ENCODE assay signal across 11 cellular contexts in the genomic region with DNA sequence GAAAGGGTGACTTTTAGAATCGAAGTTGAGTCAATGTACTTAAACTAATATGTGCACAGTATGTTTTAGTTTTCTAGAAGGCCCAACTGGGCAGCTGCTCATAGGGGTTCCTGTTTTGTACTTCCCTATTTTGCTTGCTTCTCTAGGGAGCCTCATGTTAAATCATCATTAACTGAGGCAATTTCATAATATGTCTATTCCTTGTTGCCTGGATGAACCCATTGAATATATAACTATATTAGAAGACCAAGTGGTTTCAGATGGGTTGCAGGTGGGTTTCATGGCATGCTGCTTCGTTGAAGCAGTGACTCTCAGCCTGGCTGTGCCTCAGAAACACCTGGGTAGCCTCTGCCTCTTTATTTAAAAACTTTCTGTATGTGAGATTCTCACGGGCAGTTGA. TPM values are rescaled to one million over a fixed set of nuclear protein-coding genes. Genes with fewer than 3 reads are reported as not detected.
DNase-seq lines count a peak whose midpoint lies in the region; ATAC-seq and TF ChIP-seq lines count a peak whose summit lies in the region.
"Had no signal": no experiment of that assay in that cellular context is flagged by ENCODE, and none has a peak within 500 bp of the region (broad histone marks: within the 10 kb centered on the region; RNA-seq: fewer than 3 reads in every experiment).

No MANE protein-coding gene starts in this region.

- ATAC-seq in GM18907 (IDR thresholded peaks at IDR 0.05; ENCODE audit: unreplicated experiment), result peak; percentile 62
- ATAC-seq in HG03460 (IDR thresholded peaks at IDR 0.05; ENCODE audit: unreplicated experiment), result peak; percentile 49
- no peak for ATAC-seq in GM18519 (IDR thresholded peaks at IDR 0.05; ENCODE audit: low FRiP score, unreplicated experiment)
- ATAC-seq: mucosa of descending colon had no signal

- peaks cover 6% of the 10 kb centered on the region for H3K36me3 Mint-ChIP-seq in progenitor cell of endocrine pancreas (ENCODE audit: insufficient read depth)

- no peak for TF ChIP-seq CTCF in progenitor cell of endocrine pancreas (IDR thresholded peaks at IDR 0.05; ENCODE audit: unreplicated experiment)
- no peak for TF ChIP-seq CTCF in GM20000 (IDR thresholded peaks at IDR 0.05; ENCODE audit: extremely low read depth, missing control alignments)

- H3K27ac Mint-ChIP-seq in progenitor cell of endocrine pancreas, result peak overlapping the region; percentile 29

- no peak overlapping the region for H3K4me3 Mint-ChIP-seq in progenitor cell of endocrine pancreas (ENCODE audit: low read depth)

- H3K9me3 Mint-ChIP-seq in progenitor cell of endocrine pancreas (ENCODE audit: low read depth), result peaks cover 4% of the 10 kb centered on the region

- H3K27me3 Mint-ChIP-seq in progenitor cell of endocrine pancreas, result no peaks in the 10 kb centered on the region

- DNase-seq in SIG-M5 treated with dmso at 0.1 percent for 504 hours (lab: John Stamatoyannopoulos, UW; ENCODE audit: unreplicated experiment) (peak; percentile 87), progenitor cell of endocrine pancreas (ENCODE audit: low spot score, unreplicated experiment) (no peak), NCI-H2171 treated with DMSO at 0.1 percent for 48 hours (lab: John Stamatoyannopoulos, UW) (no peak), NCI-H1092 treated with DMSO at 0.1 percent for 48 hours (lab: John Stamatoyannopoulos, UW) (no peak), GM20000 (ENCODE audit: low spot score) (no peak)
- DNase-seq: mucosa of descending colon; NCI-H146; NK-92 treated with Interleukin-12 subunit alpha and Interleukin-12 subunit beta, amount 100 ng/mL, for 24 hours had no signal

- peaks cover 61% of the 10 kb centered on the region for H3K4me1 Mint-ChIP-seq in progenitor cell of endocrine pancreas (ENCODE audit: low read depth)

RNA-seq across cellular contexts. Expression of a gene that starts 22.2 kb away (rescaled TPM):
- total RNA-seq in progenitor cell of endocrine pancreas, result 75.9 and 86.3 TPM in 2 replicates
